Comparison of ENCODE assay signal across 9 cellular contexts in genomic region chr12:74889563-74890236, GRCh38.
DNase-seq lines count a peak whose midpoint lies in the region; ATAC-seq and TF ChIP-seq lines count a peak whose summit lies in the region.
"Had no signal": no experiment of that assay in that cellular context is flagged by ENCODE, and none has a peak within 500 bp of the region (broad histone marks: within the 10 kb centered on the region; RNA-seq: fewer than 3 reads in every experiment).

No MANE protein-coding gene starts in this region.

- no peak for DNase-seq in activated CD8-positive, alpha-beta T cell treated with anti-CD3 and anti-CD28 coated beads for 36 hours
- DNase-seq in psoas muscle = no peak
- no peak for DNase-seq in WTC11 (ENCODE audit: low spot score)
- DNase-seq in stimulated activated CD4-positive, alpha-beta T cell treated with anti-CD3 and anti-CD28 coated beads, Interleukin-2, amount 100 ng/mL, for 48 hours = no peak
- DNase-seq in NCI-H82 (lab: John Stamatoyannopoulos, UW) = no peak
- DNase-seq in DMS153 (lab: John Stamatoyannopoulos, UW) = no peak
- DNase-seq: heart right ventricle had no signal

- no peaks in the 10 kb centered on the region for H3K9me3 ChIP-seq in psoas muscle
- H3K9me3 ChIP-seq: heart right ventricle had no signal

- H3K9me3 Mint-ChIP-seq in activated CD8-positive, alpha-beta T cell treated with anti-CD3 and anti-CD28 coated beads for 36 hours = peaks cover 4% of the 10 kb centered on the region
- H3K9me3 Mint-ChIP-seq in WTC11 = peaks cover 21% of the 10 kb centered on the region

- H3K4me3 ChIP-seq in psoas muscle = no peak overlapping the region
- H3K4me3 ChIP-seq: heart right ventricle had no signal

- no peak overlapping the region for H3K4me3 Mint-ChIP-seq in activated CD8-positive, alpha-beta T cell treated with anti-CD3 and anti-CD28 coated beads for 36 hours
- H3K4me3 Mint-ChIP-seq in WTC11 = no peak overlapping the region

- CTCF ChIA-PET in activated CD8-positive, alpha-beta T cell treated with anti-CD3 and anti-CD28 coated beads for 36 hours (lab: Charles Lee) = interaction anchor here (1.7 kb wide), 1 partner anchor 8 kb away, joined by 5 read pairs; no protein-coding TSS in a partner anchor
- CTCF ChIA-PET in WTC11 (lab: Charles Lee) = interaction anchor here (1.3 kb wide), 1 partner anchor 14 kb away, joined by 4 read pairs; no protein-coding TSS in a partner anchor

- peaks cover 19% of the 10 kb centered on the region for H3K4me1 Mint-ChIP-seq in activated CD8-positive, alpha-beta T cell treated with anti-CD3 and anti-CD28 coated beads for 36 hours (ENCODE audit: low read depth)
- H3K4me1 Mint-ChIP-seq in WTC11 = 0 out of 2 replicates have a peak, but pooled peaks cover 3% of the 10 kb centered on the region

- WGBS in psoas muscle, 3 donors = 50 to 59% (median 52%) methylated on average over 3 of the region's 3 CpGs

- H3K36me3 Mint-ChIP-seq in activated CD8-positive, alpha-beta T cell treated with anti-CD3 and anti-CD28 coated beads for 36 hours (ENCODE audit: low read depth) = no peaks in the 10 kb centered on the region
- peaks cover 3% of the 10 kb centered on the region; the same call in 1 of the 2 replicates for H3K36me3 Mint-ChIP-seq in WTC11

- no peak overlapping the region for H3K27ac ChIP-seq in psoas muscle
- H3K27ac ChIP-seq: heart right ventricle had no signal

- ATAC-seq in GM19397 (IDR thresholded peaks at IDR 0.05; ENCODE audit: unreplicated experiment) = peak; percentile 45
- ATAC-seq in HG03039 (IDR thresholded peaks at IDR 0.05; ENCODE audit: unreplicated experiment) = peak; percentile 48
- ATAC-seq in activated CD8-positive, alpha-beta T cell treated with anti-CD3 and anti-CD28 coated beads for 36 hours = peak; percentile 72
- peak; percentile 17 to 54 (median 46) for ATAC-seq in psoas muscle
- no peak for ATAC-seq in WTC11

- no peaks in the 10 kb centered on the region for H3K4me1 ChIP-seq in psoas muscle

- no peaks in the 10 kb centered on the region for H3K36me3 ChIP-seq in psoas muscle (ENCODE audit: insufficient read depth in 1 of 2, low read depth in 1 of 2)
- H3K36me3 ChIP-seq: heart right ventricle had no signal

- H3K27ac Mint-ChIP-seq in activated CD8-positive, alpha-beta T cell treated with anti-CD3 and anti-CD28 coated beads for 36 hours = peak overlapping the region; percentile 19
- no peak overlapping the region for H3K27ac Mint-ChIP-seq in WTC11

- H3K27me3 ChIP-seq in psoas muscle (ENCODE audit: insufficient read depth in 3 of 3, low read length in 2 of 3) = no peaks in the 10 kb centered on the region
- H3K27me3 ChIP-seq: heart right ventricle had no signal

- POLR2A ChIA-PET in activated CD8-positive, alpha-beta T cell treated with anti-CD3 and anti-CD28 coated beads for 36 hours (lab: Charles Lee) = interaction anchor here (0.6 kb wide), 1 partner anchor 350 kb away, joined by 3 read pairs; no protein-coding TSS in a partner anchor
- POLR2A ChIA-PET in WTC11 (lab: Charles Lee) = no interaction called here

- intact Hi-C loops in activated CD8-positive, alpha-beta T cell treated with anti-CD3 and anti-CD28 coated beads for 36 hours (cut with micrococcal nuclease) = no loop called here
- intact Hi-C loops in psoas muscle (cut with DNase I) = no loop called here

- TF ChIP-seq CTCF in activated CD8-positive, alpha-beta T cell treated with anti-CD3 and anti-CD28 coated beads for 36 hours (IDR thresholded peaks at IDR 0.05) = no peak
- no peak for TF ChIP-seq CTCF in psoas muscle (IDR thresholded peaks at IDR 0.05)
- no peak for TF ChIP-seq CTCF in WTC11 (IDR thresholded peaks at IDR 0.05)

- no peaks in the 10 kb centered on the region for H3K27me3 Mint-ChIP-seq in activated CD8-positive, alpha-beta T cell treated with anti-CD3 and anti-CD28 coated beads for 36 hours
- H3K27me3 Mint-ChIP-seq in WTC11 (ENCODE audit: low read depth) = no peaks in the 10 kb centered on the region

TF ChIP-seq in WTC11, 78 proteins besides CTCF, POLR2A, EP300 and RAD21 (continues in another document):
- TF ChIP-seq CDX4 (CRISPR knock-in tag; IDR thresholded peaks at IDR 0.05; ENCODE audit: borderline replicate concordance) (no peak), RELA (CRISPR knock-in tag; IDR thresholded peaks at IDR 0.05; ENCODE audit: borderline replicate concordance) (no peak), MXD4 (CRISPR knock-in tag; IDR thresholded peaks at IDR 0.05; ENCODE audit: borderline replicate concordance) (no peak), ZNF425 (CRISPR knock-in tag; conservative IDR thresholded peaks at IDR 0.05) (no peak), ZNF671 (CRISPR knock-in tag; IDR thresholded peaks at IDR 0.05) (no peak), GABPB1 (CRISPR knock-in tag; IDR thresholded peaks at IDR 0.05) (no peak), ESRRA (CRISPR knock-in tag; IDR thresholded peaks at IDR 0.05; ENCODE audit: borderline replicate concordance) (no peak), PRDM15 (CRISPR knock-in tag; IDR thresholded peaks at IDR 0.05) (no peak), TEAD1 (CRISPR knock-in tag; IDR thresholded peaks at IDR 0.05) (no peak), ERG (CRISPR knock-in tag; IDR thresholded peaks at IDR 0.05) (no peak), CREM (CRISPR knock-in tag; IDR thresholded peaks at IDR 0.05) (no peak), NR3C1 (CRISPR knock-in tag; conservative IDR thresholded peaks at IDR 0.05; ENCODE audit: low read depth) (no peak), JUN (CRISPR knock-in tag; IDR thresholded peaks at IDR 0.05) (no peak), MLX (CRISPR knock-in tag; IDR thresholded peaks at IDR 0.05) (no peak)
